Comparison of ENCODE assay signal across 8 cellular contexts in genomic region chr17:10357768-10358167, GRCh38. TPM values are rescaled to one million over a fixed set of nuclear protein-coding genes. Genes with fewer than 3 reads are reported as not detected.
DNase-seq lines count a peak whose midpoint lies in the region; ATAC-seq and TF ChIP-seq lines count a peak whose summit lies in the region.

No MANE protein-coding gene starts in this region.

- no peaks in the 10 kb centered on the region for H3K9me3 ChIP-seq in A673 (ENCODE audit: low read depth, low read length, poor library complexity, severe bottlenecking)

- no peaks in the 10 kb centered on the region for H3K36me3 Mint-ChIP-seq in immature natural killer cell

- no peak overlapping the region for H3K27ac Mint-ChIP-seq in immature natural killer cell

- POLR2A ChIA-PET in A673 (lab: Charles Lee; ENCODE audit: low non-redundant PET): interaction anchor here (0.6 kb wide), 1 partner anchor 73 kb away, joined by 3 read pairs; no protein-coding TSS in a partner anchor

- H3K27me3 Mint-ChIP-seq in immature natural killer cell (ENCODE audit: low read depth in 3 of 3): peaks cover 0 to 11% (median 0%) of the 10 kb centered on the region in 3 donors

- H3K27ac ChIP-seq in A673 (ENCODE audit: low read depth, low read length, poor library complexity, severe bottlenecking): no peak overlapping the region

- no peaks in the 10 kb centered on the region for H3K9me3 Mint-ChIP-seq in immature natural killer cell

- no peak overlapping the region for H3K4me3 ChIP-seq in A673 (ENCODE audit: low read depth, low read length, poor library complexity, severe bottlenecking)

- no peaks in the 10 kb centered on the region for H3K4me1 Mint-ChIP-seq in immature natural killer cell

- no peaks in the 10 kb centered on the region for H3K27me3 ChIP-seq in A673 (replicated peaks; ENCODE audit: insufficient read depth, low read depth, low read length, poor library complexity)

- no peaks in the 10 kb centered on the region for H3K36me3 ChIP-seq in A673 (ENCODE audit: insufficient read depth, low read length, poor library complexity, severe bottlenecking)

- DNase-seq in A673 (ENCODE audit: low spot score) (no peak), UCSD-AML1 (lab: John Stamatoyannopoulos, UW; ENCODE audit: unreplicated experiment) (peak; percentile 19), immature natural killer cell (peak in 2 of 3 donors; percentile 10 to 17), superior temporal gyrus (ENCODE audit: extremely low spot score) (no peak)
- DNase-seq in stimulated activated naive CD4-positive, alpha-beta T cell treated with Interleukin-2 at 50 U/mL for 16 hours (lab: John Stamatoyannopoulos, UW): no peak

- intact Hi-C loops in A673 (cut with micrococcal nuclease; ENCODE audit: unreplicated experiment): no loop called here

- BruUV-seq in A673 (replicated peaks; lab: Mats Ljungman, UMichigan): no TSS peak

- TF ChIP-seq CTCF in A673 (conservative IDR thresholded peaks at IDR 0.05; ENCODE audit: low read depth, low read length): peak; percentile 59
- peak; percentile 74 for TF ChIP-seq CTCF in GM12873 (IDR thresholded peaks at IDR 0.05; ENCODE audit: insufficient read depth, low read depth, low read length, missing control alignments)

- no peak overlapping the region for H3K4me3 Mint-ChIP-seq in immature natural killer cell

- ATAC-seq in GM21526 (IDR thresholded peaks at IDR 0.05; ENCODE audit: low FRiP score, unreplicated experiment): no peak
- no peak for ATAC-seq in HG02610 (IDR thresholded peaks at IDR 0.05; ENCODE audit: unreplicated experiment)

- CTCF ChIA-PET in A673 (lab: Charles Lee): no interaction called here

- H3K4me1 ChIP-seq in A673 (ENCODE audit: insufficient read depth, low read length, poor library complexity, severe bottlenecking): no peaks in the 10 kb centered on the region

RNA-seq across cellular contexts. Expression of gene MYH13, which starts 15.0 kb away (rescaled TPM):
- total RNA-seq in A673 (2021): not detected in 2 replicates
- not detected for polyA plus RNA-seq in immature natural killer cell

Comparison
In these comparisons a context has a peak if more than half of its experiments do, and no peak if none do; other contexts are left out.
1. DNase-seq: peak in UCSD-AML1 (single experiment) and immature natural killer cell (2 of 3); none in A673 (single experiment), stimulated activated naive CD4-positive, alpha-beta T cell treated with Interleukin-2 at 50 U/mL for 16 hours (single experiment) and superior temporal gyrus (single experiment).